ENCODE assay signal across 1 cellular context in genomic region chr1:27560271-27561125, GRCh38.
TF ChIP-seq lines count a peak whose summit lies in the region.

No MANE protein-coding gene starts in this region.

TF ChIP-seq in SK-N-SH treated with all-trans-retinoic acid at 6 μM for 48 hours, 23 proteins besides CTCF, POLR2A, EP300 and RAD21 (continued from another document):
- TF ChIP-seq, protein P1, sequence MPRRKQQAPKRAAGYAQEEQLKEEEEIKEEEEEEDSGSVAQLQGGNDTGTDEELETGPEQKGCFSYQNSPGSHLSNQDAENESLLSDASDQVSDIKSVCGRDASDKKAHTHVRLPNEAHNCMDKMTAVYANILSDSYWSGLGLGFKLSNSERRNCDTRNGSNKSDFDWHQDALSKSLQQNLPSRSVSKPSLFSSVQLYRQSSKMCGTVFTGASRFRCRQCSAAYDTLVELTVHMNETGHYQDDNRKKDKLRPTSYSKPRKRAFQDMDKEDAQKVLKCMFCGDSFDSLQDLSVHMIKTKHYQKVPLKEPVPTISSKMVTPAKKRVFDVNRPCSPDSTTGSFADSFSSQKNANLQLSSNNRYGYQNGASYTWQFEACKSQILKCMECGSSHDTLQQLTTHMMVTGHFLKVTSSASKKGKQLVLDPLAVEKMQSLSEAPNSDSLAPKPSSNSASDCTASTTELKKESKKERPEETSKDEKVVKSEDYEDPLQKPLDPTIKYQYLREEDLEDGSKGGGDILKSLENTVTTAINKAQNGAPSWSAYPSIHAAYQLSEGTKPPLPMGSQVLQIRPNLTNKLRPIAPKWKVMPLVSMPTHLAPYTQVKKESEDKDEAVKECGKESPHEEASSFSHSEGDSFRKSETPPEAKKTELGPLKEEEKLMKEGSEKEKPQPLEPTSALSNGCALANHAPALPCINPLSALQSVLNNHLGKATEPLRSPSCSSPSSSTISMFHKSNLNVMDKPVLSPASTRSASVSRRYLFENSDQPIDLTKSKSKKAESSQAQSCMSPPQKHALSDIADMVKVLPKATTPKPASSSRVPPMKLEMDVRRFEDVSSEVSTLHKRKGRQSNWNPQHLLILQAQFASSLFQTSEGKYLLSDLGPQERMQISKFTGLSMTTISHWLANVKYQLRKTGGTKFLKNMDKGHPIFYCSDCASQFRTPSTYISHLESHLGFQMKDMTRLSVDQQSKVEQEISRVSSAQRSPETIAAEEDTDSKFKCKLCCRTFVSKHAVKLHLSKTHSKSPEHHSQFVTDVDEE (CRISPR knock-in tag; IDR thresholded peaks at IDR 0.05) = no peak
- TF ChIP-seq ZNF70 (CRISPR knock-in tag; IDR thresholded peaks at IDR 0.05) (no peak), PPARA (CRISPR knock-in tag; IDR thresholded peaks at IDR 0.05; ENCODE audit: borderline replicate concordance) (no peak)
- TF ChIP-seq, protein P2, sequence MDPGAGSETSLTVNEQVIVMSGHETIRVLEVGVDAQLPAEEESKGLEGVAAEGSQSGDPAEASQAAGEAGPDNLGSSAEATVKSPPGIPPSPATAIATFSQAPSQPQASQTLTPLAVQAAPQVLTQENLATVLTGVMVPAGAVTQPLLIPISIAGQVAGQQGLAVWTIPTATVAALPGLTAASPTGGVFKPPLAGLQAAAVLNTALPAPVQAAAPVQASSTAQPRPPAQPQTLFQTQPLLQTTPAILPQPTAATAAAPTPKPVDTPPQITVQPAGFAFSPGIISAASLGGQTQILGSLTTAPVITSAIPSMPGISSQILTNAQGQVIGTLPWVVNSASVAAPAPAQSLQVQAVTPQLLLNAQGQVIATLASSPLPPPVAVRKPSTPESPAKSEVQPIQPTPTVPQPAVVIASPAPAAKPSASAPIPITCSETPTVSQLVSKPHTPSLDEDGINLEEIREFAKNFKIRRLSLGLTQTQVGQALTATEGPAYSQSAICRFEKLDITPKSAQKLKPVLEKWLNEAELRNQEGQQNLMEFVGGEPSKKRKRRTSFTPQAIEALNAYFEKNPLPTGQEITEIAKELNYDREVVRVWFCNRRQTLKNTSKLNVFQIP (CRISPR knock-in tag; IDR thresholded peaks at IDR 0.05; ENCODE audit: borderline replicate concordance, low read depth) = no peak
- TF ChIP-seq, protein P3, sequence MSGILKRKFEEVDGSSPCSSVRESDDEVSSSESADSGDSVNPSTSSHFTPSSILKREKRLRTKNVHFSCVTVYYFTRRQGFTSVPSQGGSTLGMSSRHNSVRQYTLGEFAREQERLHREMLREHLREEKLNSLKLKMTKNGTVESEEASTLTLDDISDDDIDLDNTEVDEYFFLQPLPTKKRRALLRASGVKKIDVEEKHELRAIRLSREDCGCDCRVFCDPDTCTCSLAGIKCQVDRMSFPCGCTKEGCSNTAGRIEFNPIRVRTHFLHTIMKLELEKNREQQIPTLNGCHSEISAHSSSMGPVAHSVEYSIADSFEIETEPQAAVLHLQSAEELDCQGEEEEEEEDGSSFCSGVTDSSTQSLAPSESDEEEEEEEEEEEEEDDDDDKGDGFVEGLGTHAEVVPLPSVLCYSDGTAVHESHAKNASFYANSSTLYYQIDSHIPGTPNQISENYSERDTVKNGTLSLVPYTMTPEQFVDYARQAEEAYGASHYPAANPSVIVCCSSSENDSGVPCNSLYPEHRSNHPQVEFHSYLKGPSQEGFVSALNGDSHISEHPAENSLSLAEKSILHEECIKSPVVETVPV (CRISPR knock-in tag; IDR thresholded peaks at IDR 0.05) = no peak
TF ChIP-seq in SK-N-SH treated with all-trans-retinoic acid at 6 μM for 48 hours: peak in this region for 0.
